1 cellular context compared by ENCODE assay signal in genomic region chr2:222672068-222672401, GRCh38.
TF ChIP-seq lines count a peak whose summit lies in the region.

No MANE protein-coding gene starts in this region.

TF ChIP-seq in WTC11, 78 proteins besides CTCF, POLR2A, EP300 and RAD21 (continued from another document):
- TF ChIP-seq ZBTB43 (CRISPR knock-in tag; IDR thresholded peaks at IDR 0.05) (no peak), NFATC4 (CRISPR knock-in tag; IDR thresholded peaks at IDR 0.05) (no peak), FOXP1 (CRISPR knock-in tag; IDR thresholded peaks at IDR 0.05; ENCODE audit: borderline replicate concordance) (no peak), ZNF281 (CRISPR knock-in tag; IDR thresholded peaks at IDR 0.05) (no peak), ZNF532 (CRISPR knock-in tag; IDR thresholded peaks at IDR 0.05; ENCODE audit: borderline replicate concordance) (no peak)
TF ChIP-seq in WTC11: peak in this region for 0.
